Comparison of ENCODE assay signal across 1 cellular context in the genomic region with DNA sequence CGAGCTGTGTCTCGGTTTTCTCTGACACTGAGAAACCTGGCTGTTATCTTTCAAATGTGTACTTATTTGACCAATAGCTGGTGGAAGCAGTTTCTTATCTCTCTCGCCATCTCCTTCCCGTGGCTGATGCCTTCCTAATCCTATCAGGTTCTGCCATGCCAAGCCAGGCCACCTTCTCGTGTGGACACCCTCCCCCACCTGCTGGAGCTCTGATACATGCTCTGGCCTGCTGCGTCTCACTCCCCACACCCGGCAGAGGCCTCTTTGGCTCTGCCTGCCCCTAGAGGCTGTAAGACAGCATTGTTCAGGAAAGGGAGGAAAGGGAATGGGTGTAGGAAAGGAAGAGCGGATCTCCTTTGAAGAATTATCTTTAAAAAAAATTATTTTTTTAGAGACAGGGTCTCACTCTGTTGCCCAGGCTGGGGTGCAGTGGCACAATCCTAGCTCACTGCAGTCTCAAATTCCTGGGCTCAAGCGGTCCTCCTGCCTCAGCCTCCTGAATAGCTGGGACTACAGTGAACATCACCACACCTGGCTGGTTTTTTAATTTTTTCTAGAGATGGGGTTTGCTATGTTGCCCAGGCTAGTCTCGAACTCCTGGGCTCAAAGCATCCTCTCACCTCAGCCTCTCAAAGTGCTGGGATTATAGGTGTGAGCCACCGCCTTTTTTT.
TF ChIP-seq lines count a peak whose summit lies in the region.

No MANE protein-coding gene starts in this region.

TF ChIP-seq in HepG2, 621 proteins besides CTCF, POLR2A, EP300 and RAD21 (continued from another document):
- peak; percentile 98 for TF ChIP-seq XRCC5 (optimal IDR thresholded peaks at IDR 0.05; ENCODE audit: low read length)
- TF ChIP-seq, protein P1, sequence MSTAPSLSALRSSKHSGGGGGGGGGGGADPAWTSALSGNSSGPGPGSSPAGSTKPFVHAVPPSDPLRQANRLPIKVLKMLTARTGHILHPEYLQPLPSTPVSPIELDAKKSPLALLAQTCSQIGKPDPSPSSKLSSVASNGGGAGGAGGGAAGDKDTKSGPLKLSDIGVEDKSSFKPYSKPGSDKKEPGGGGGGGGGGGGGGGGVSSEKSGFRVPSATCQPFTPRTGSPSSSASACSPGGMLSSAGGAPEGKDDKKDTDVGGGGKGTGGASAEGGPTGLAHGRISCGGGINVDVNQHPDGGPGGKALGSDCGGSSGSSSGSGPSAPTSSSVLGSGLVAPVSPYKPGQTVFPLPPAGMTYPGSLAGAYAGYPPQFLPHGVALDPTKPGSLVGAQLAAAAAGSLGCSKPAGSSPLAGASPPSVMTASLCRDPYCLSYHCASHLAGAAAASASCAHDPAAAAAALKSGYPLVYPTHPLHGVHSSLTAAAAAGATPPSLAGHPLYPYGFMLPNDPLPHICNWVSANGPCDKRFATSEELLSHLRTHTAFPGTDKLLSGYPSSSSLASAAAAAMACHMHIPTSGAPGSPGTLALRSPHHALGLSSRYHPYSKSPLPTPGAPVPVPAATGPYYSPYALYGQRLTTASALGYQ (CRISPR knock-in tag; IDR thresholded peaks at IDR 0.05): no peak
- TF ChIP-seq, protein P2, sequence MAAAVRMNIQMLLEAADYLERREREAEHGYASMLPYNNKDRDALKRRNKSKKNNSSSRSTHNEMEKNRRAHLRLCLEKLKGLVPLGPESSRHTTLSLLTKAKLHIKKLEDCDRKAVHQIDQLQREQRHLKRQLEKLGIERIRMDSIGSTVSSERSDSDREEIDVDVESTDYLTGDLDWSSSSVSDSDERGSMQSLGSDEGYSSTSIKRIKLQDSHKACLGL (CRISPR knock-in tag; IDR thresholded peaks at IDR 0.05): no peak
- no peak for TF ChIP-seq ZBTB42 (CRISPR knock-in tag; IDR thresholded peaks at IDR 0.05)
